ENCODE assay signal across 28 cellular contexts in the genomic region with DNA sequence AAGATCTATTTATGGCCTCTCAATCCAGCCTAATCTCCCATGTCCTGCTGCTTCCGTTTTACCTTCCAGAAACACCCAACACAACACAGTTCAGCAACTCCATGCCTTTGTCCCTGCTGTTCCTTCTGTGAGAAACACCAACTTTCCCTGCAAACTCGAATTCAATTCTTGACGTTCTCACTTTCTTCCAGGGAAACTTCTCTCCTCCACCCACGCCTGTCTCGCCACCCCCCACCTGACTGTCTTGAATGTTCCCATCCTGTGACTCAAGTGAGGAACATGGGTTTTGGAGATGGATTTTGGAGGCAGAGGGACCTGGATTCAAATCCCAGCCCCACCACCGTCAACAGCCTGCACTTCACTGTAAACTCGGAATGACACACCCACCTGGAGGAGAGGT. TPM values are rescaled to one million over a fixed set of nuclear protein-coding genes. Genes with fewer than 3 reads are reported as not detected.
DNase-seq lines count a peak whose midpoint lies in the region; ATAC-seq, FAIRE-seq and TF ChIP-seq lines count a peak whose summit lies in the region.
"Had no signal": no experiment of that assay in that cellular context is flagged by ENCODE, and none has a peak within 500 bp of the region (broad histone marks: within the 10 kb centered on the region; RNA-seq: fewer than 3 reads in every experiment).

No MANE protein-coding gene starts in this region.

- intact Hi-C loops in upper lobe of right lung (cut with DNase I): no loop called here

- WGBS in hepatocyte (ENCODE audit: low lambda C conversion rate, missing lambda C conversion rate): 80% methylated on average over 7 of the region's 7 CpGs

- H3K79me2 ChIP-seq in astrocyte (ENCODE audit: insufficient read depth, low read length) (no peaks in the 10 kb centered on the region), hepatocyte (no peaks in the 10 kb centered on the region)

- no peaks in the 10 kb centered on the region for H3K9me2 ChIP-seq in hepatocyte (replicated peaks; ENCODE audit: insufficient read depth)

- no peak for ATAC-seq in upper lobe of right lung
- ATAC-seq: activated naive CD8-positive, alpha-beta T cell treated with anti-CD3 and anti-CD28 coated beads, Interleukin-2, amount 50 U/mL, for 24 hours; stimulated activated naive CD8-positive, alpha-beta T cell treated with anti-CD3 and anti-CD28 coated beads, Interleukin-15, amount 100 ng/mL, for 72 hours had no signal

- H3K36me3 Mint-ChIP-seq in astrocyte (ENCODE audit: low read depth, unreplicated experiment): peaks cover 19% of the 10 kb centered on the region

- H3K4me1 ChIP-seq in HEK293 (ENCODE audit: control insufficient read depth, insufficient read depth, low read length) (no peaks in the 10 kb centered on the region), astrocyte (ENCODE audit: insufficient read depth, low read length) (peaks cover 35% of the 10 kb centered on the region), hepatocyte (ENCODE audit: insufficient read depth) (peaks cover 14% of the 10 kb centered on the region), upper lobe of right lung (no peaks in the 10 kb centered on the region)

- FAIRE-seq in astrocyte (lab: Jason Lieb, UNC): no peak
- FAIRE-seq: small intestine had no signal

- H3K9me3 Mint-ChIP-seq in astrocyte (ENCODE audit: unreplicated experiment): no peaks in the 10 kb centered on the region
- H3K9me3 Mint-ChIP-seq: activated CD4-positive, alpha-beta memory T cell treated with anti-CD3 and anti-CD28 coated beads, Interleukin-2, amount 10 ng/mL, durations not matched to agents 7 days and 5 days; activated naive CD8-positive, alpha-beta T cell treated with anti-CD3 and anti-CD28 coated beads, Interleukin-2, amount 50 U/mL, for 24 hours; dendritic cell treated with granulocyte-macrophage colony-stimulating factor and Interleukin-4, amounts not matched to agents 40 ng/mL and 50 ng/mL, for 4 days; immature natural killer cell; neural crest cell; stimulated activated naive CD8-positive, alpha-beta T cell treated with anti-CD3 and anti-CD28 coated beads, Interleukin-15, amount 100 ng/mL, for 72 hours; T-helper 2 cell treated with Interferon-gamma antibody and Interleukin-4, amounts not matched to agents 5 μg/mL and 100 μg/mL, for 36 hours had no signal

- no peak overlapping the region for H3K4me3 ChIP-seq in HEK293 (ENCODE audit: low read depth, low read length)
- H3K4me3 ChIP-seq in astrocyte (ENCODE audit: insufficient read depth, low read depth, low read length): no peak overlapping the region
- H3K4me3 ChIP-seq in hepatocyte: no peak overlapping the region
- no peak overlapping the region for H3K4me3 ChIP-seq in upper lobe of right lung
- H3K4me3 ChIP-seq: MG63, Peyer's patch, right atrium auricular region had no signal

- no peak for DNase-seq in astrocyte (ENCODE audit: low read depth)
- DNase-seq in hepatocyte (ENCODE audit: low spot score): no peak
- DNase-seq in upper lobe of right lung: peak; percentile 17
- DNase-seq in stimulated activated CD4-positive, alpha-beta T cell treated with anti-CD3 and anti-CD28 coated beads, Interleukin-12 subunit alpha, Interleukin-12 subunit beta, amount 100 ng/mL, for 4 hours: no peak
- no peak for DNase-seq in putamen (ENCODE audit: low spot score)
- no peak for DNase-seq in activated CD4-positive, alpha-beta T cell treated with anti-CD3 and anti-CD28 coated beads, Interleukin-2, amount 50 U/mL, for 4 hours
- DNase-seq: activated CD4-positive, alpha-beta memory T cell treated with anti-CD3 and anti-CD28 coated beads, Interleukin-2, amount 10 ng/mL, durations not matched to agents 7 days and 5 days; activated CD4-positive, alpha-beta T cell treated with anti-CD3 and anti-CD28 coated beads for 1 hour; activated CD8-positive, alpha-beta memory T cell treated with anti-CD3 and anti-CD28 coated beads, Interleukin-2, amount 50 U/mL, for 4 hours; activated naive CD4-positive, alpha-beta T cell; activated naive CD8-positive, alpha-beta T cell treated with anti-CD3 and anti-CD28 coated beads, Interleukin-2, amount 50 U/mL, for 24 hours; COR-L47; immature natural killer cell; KG1; NCI-H1105 treated with DMSO at 0.1 percent for 48 hours; NCI-H187 treated with DMSO at 0.1 percent for 48 hours; NCI-H526; SIG-M5; stimulated activated naive CD8-positive, alpha-beta T cell treated with anti-CD3 and anti-CD28 coated beads, Interleukin-15, amount 100 ng/mL, for 72 hours had no signal

- TF ChIP-seq CTCF in HEK293 (tag by site-specific recombination; IDR thresholded peaks at IDR 0.05): no peak
- TF ChIP-seq CTCF in astrocyte (IDR thresholded peaks at IDR 0.05; ENCODE audit: insufficient read depth, low read depth, low read length): no peak
- TF ChIP-seq CTCF in hepatocyte (IDR thresholded peaks at IDR 0.05; ENCODE audit: poor library complexity): no peak
- TF ChIP-seq CTCF in upper lobe of right lung (IDR thresholded peaks at IDR 0.05): no peak

- H3K27me3 ChIP-seq in astrocyte (ENCODE audit: insufficient read depth, low read length) (no peaks in the 10 kb centered on the region), hepatocyte (no peaks in the 10 kb centered on the region), upper lobe of right lung (no peaks in the 10 kb centered on the region)
- H3K27me3 ChIP-seq: MG63, Peyer's patch, right atrium auricular region had no signal

- H4K20me1 ChIP-seq in astrocyte (ENCODE audit: insufficient read depth, low read length) (no peaks in the 10 kb centered on the region), hepatocyte (ENCODE audit: insufficient read depth, poor library complexity, severe bottlenecking) (no peaks in the 10 kb centered on the region)

- H3K27ac ChIP-seq in HEK293 (ENCODE audit: extremely low read depth, low read depth, low read length) (no peak overlapping the region), astrocyte (ENCODE audit: low read depth, low read length) (no peak overlapping the region), hepatocyte (peak overlapping the region; percentile 23), upper lobe of right lung (no peak overlapping the region)
- H3K27ac ChIP-seq: C4-2B, right atrium auricular region had no signal

- peaks cover 1% of the 10 kb centered on the region for H3K27me3 Mint-ChIP-seq in astrocyte (ENCODE audit: low read depth, unreplicated experiment)
- H3K27me3 Mint-ChIP-seq: activated naive CD8-positive, alpha-beta T cell treated with anti-CD3 and anti-CD28 coated beads, Interleukin-2, amount 50 U/mL, for 24 hours; dendritic cell treated with granulocyte-macrophage colony-stimulating factor and Interleukin-4, amounts not matched to agents 40 ng/mL and 50 ng/mL, for 4 days; stimulated activated naive CD8-positive, alpha-beta T cell treated with anti-CD3 and anti-CD28 coated beads, Interleukin-15, amount 100 ng/mL, for 72 hours had no signal

- no peak overlapping the region for H3K27ac Mint-ChIP-seq in astrocyte (ENCODE audit: unreplicated experiment)
- H3K27ac Mint-ChIP-seq: activated CD4-positive, alpha-beta memory T cell treated with anti-CD3 and anti-CD28 coated beads, Interleukin-2, amount 10 ng/mL, durations not matched to agents 7 days and 5 days; activated naive CD8-positive, alpha-beta T cell treated with anti-CD3 and anti-CD28 coated beads, Interleukin-2, amount 50 U/mL, for 24 hours; dendritic cell treated with granulocyte-macrophage colony-stimulating factor and Interleukin-4, amounts not matched to agents 40 ng/mL and 50 ng/mL, for 4 days; immature natural killer cell; T-helper 2 cell treated with Interferon-gamma antibody and Interleukin-4, amounts not matched to agents 5 μg/mL and 100 μg/mL, for 36 hours had no signal

- H3K4me2 ChIP-seq in astrocyte (ENCODE audit: low read length): no peak overlapping the region
- no peak overlapping the region for H3K4me2 ChIP-seq in hepatocyte

- peaks cover 3 to 46% of the 10 kb centered on the region in 2 experiments; a peak in 2 of 3 replicates for H3K36me3 ChIP-seq in HEK293 (ENCODE audit: control insufficient read depth in 2 of 2, insufficient read depth in 1 of 2, low read length in 2 of 2)
- H3K36me3 ChIP-seq in astrocyte (ENCODE audit: insufficient read depth, low read length): no peaks in the 10 kb centered on the region
- H3K36me3 ChIP-seq in hepatocyte (replicated peaks; ENCODE audit: insufficient read depth, low read depth): no peaks in the 10 kb centered on the region
- H3K36me3 ChIP-seq in upper lobe of right lung: peaks cover 3% of the 10 kb centered on the region
- H3K36me3 ChIP-seq: right atrium auricular region had no signal

- no peak overlapping the region for H3K9ac ChIP-seq in astrocyte (ENCODE audit: low read length)

- H2AFZ ChIP-seq in astrocyte (ENCODE audit: low read depth, low read length): no peak overlapping the region
- no peak overlapping the region for H2AFZ ChIP-seq in hepatocyte

- peak overlapping the region; percentile 9 for H3K4me3 Mint-ChIP-seq in astrocyte (ENCODE audit: unreplicated experiment)
- H3K4me3 Mint-ChIP-seq: activated CD4-positive, alpha-beta memory T cell treated with anti-CD3 and anti-CD28 coated beads, Interleukin-2, amount 10 ng/mL, durations not matched to agents 7 days and 5 days; activated naive CD8-positive, alpha-beta T cell treated with anti-CD3 and anti-CD28 coated beads, Interleukin-2, amount 50 U/mL, for 24 hours; dendritic cell treated with granulocyte-macrophage colony-stimulating factor and Interleukin-4, amounts not matched to agents 40 ng/mL and 50 ng/mL, for 4 days; immature natural killer cell; neural crest cell; stimulated activated naive CD8-positive, alpha-beta T cell treated with anti-CD3 and anti-CD28 coated beads, Interleukin-15, amount 100 ng/mL, for 72 hours; T-helper 2 cell treated with Interferon-gamma antibody and Interleukin-4, amounts not matched to agents 5 μg/mL and 100 μg/mL, for 36 hours had no signal

- H3K9me3 ChIP-seq in HEK293 (ENCODE audit: control insufficient read depth, insufficient read depth, low read depth, low read length) (no peaks in the 10 kb centered on the region), astrocyte (ENCODE audit: insufficient read depth, low read depth, low read length) (no peaks in the 10 kb centered on the region), hepatocyte (ENCODE audit: low read depth) (no peaks in the 10 kb centered on the region), upper lobe of right lung (no peaks in the 10 kb centered on the region)
- H3K9me3 ChIP-seq: Peyer's patch, right atrium auricular region had no signal

- POLR2A ChIA-PET in HEK293 (lab: Yijun Ruan, JAX): interaction anchor here (2.8 kb wide), 1 partner anchor 42 kb away, joined by 10 read pairs; no protein-coding TSS in a partner anchor

- CTCF ChIA-PET in HEK293 (lab: Yijun Ruan, JAX): interaction anchor here (5.1 kb wide), 1 partner anchor 27 kb away, joined by 23 read pairs; no protein-coding TSS in a partner anchor

- H3K4me1 Mint-ChIP-seq in astrocyte (ENCODE audit: low read depth, unreplicated experiment): peaks cover 23% of the 10 kb centered on the region
- H3K4me1 Mint-ChIP-seq: immature natural killer cell had no signal

RNA-seq across cellular contexts. Expression of gene GRHL3, which starts 44.8 kb away (rescaled TPM):
- total RNA-seq in astrocyte (2.6 and 6.9 TPM in 2 replicates), hepatocyte (2.4 and 2.7 TPM in 2 replicates), upper lobe of right lung (0.55 TPM)
- polyA plus RNA-seq in hepatocyte: 6.9 and 7.9 TPM in 2 replicates
- polyA plus RNA-seq: immature natural killer cell had no signal

RNA-seq across cellular contexts. Expression of gene STPG1, which starts 49.6 kb away (rescaled TPM):
- 9.2 and 9.5 TPM in 2 replicates for total RNA-seq in astrocyte
- total RNA-seq in hepatocyte: 2.9 and 3.5 TPM in 2 replicates
- polyA plus RNA-seq in hepatocyte: 4.3 and 5.5 TPM in 2 replicates
- 8.6 TPM for total RNA-seq in upper lobe of right lung

RNA-seq across cellular contexts. Expression of gene NIPAL3, which starts 51.6 kb away (rescaled TPM):
- total RNA-seq in astrocyte: 45.1 and 47.2 TPM in 2 replicates
- total RNA-seq in hepatocyte: 25.4 and 26.6 TPM in 2 replicates
- polyA plus RNA-seq in hepatocyte: 27.3 and 37.9 TPM in 2 replicates
- 37.8 TPM for total RNA-seq in upper lobe of right lung
